8 cellular contexts compared by ENCODE assay signal in genomic region chr15:43329960-43330779, GRCh38. TPM values are rescaled to one million over a fixed set of nuclear protein-coding genes. Genes with fewer than 3 reads are reported as not detected.
DNase-seq lines count a peak whose midpoint lies in the region; ATAC-seq and TF ChIP-seq lines count a peak whose summit lies in the region.

TSS of gene LCMT2 (minus strand) at chr15:43330573. CDS start at chr15:43330489, 84 bp downstream.

- peaks cover 40 to 42% of the 10 kb centered on the region in 2 donors for H3K4me1 Mint-ChIP-seq in natural killer cell

- peak; percentile 96 for DNase-seq in Daoy (ENCODE audit: low read depth)
- peak; percentile 60 for DNase-seq in GOT3 (lab: John Stamatoyannopoulos, UW)
- peak; percentile 96 for DNase-seq in M059J (ENCODE audit: low read depth)
- peak; percentile 90 to 91 for DNase-seq in SHP77 (lab: John Stamatoyannopoulos, UW)
- DNase-seq in activated T-helper 9 cell treated with anti-CD3 and anti-CD28 coated beads, Interleukin-2, amount 50 U/mL, for 16 hours (ENCODE audit: low read depth) = peak; percentile 82
- DNase-seq in fibroblast of peridontal ligament (ENCODE audit: extremely low read depth) = peak; percentile 94
- peak; percentile 89 for DNase-seq in natural killer cell
- DNase-seq in stimulated activated naive CD4-positive, alpha-beta T cell (lab: John Stamatoyannopoulos, UW) = peak; percentile 82 to 97 (median 87)

- intact Hi-C loops in natural killer cell (cut with micrococcal nuclease) = loop anchor here (1.0 kb wide), 1 partner anchor 40 kb away; no protein-coding TSS in a partner anchor

- no peak for TF ChIP-seq CTCF in natural killer cell (IDR thresholded peaks at IDR 0.05)

- H3K27ac Mint-ChIP-seq in natural killer cell = peak within 1 kb of the TSS; percentile 98 to 99

- ATAC-seq in natural killer cell = peak; percentile 83 to 92 (median 86)

- H3K9me3 Mint-ChIP-seq in natural killer cell = no peaks in the 10 kb centered on the region

- no peaks in the 10 kb centered on the region for H3K27me3 Mint-ChIP-seq in natural killer cell (ENCODE audit: low read depth in 2 of 2)

- H3K36me3 Mint-ChIP-seq in natural killer cell = no peaks in the 10 kb centered on the region

- peak within 1 kb of the TSS; percentile 95 for H3K4me3 Mint-ChIP-seq in natural killer cell

RNA-seq across cellular contexts. Expression of gene LCMT2, which starts in this region (rescaled TPM):
- total RNA-seq in Daoy (2014; rRNA removed; shearing (Covaris generic)) = 7.2 and 11.8 TPM in 2 replicates
- 4.7 and 8.8 TPM in 2 replicates for total RNA-seq in M059J (2014; rRNA removed; shearing (Covaris generic))
- 10 to 100 TPM in 2 of 3 donors, 1 to 10 TPM in 1; 8.0 to 12.6 (median 10.2) TPM for total RNA-seq in natural killer cell

Comparison
In these comparisons a context has a peak if more than half of its experiments do, and no peak if none do; other contexts are left out.
1. Peak in every context shown above with its lines: DNase-seq and ATAC-seq.